1 cellular context compared by ENCODE assay signal in the genomic region with DNA sequence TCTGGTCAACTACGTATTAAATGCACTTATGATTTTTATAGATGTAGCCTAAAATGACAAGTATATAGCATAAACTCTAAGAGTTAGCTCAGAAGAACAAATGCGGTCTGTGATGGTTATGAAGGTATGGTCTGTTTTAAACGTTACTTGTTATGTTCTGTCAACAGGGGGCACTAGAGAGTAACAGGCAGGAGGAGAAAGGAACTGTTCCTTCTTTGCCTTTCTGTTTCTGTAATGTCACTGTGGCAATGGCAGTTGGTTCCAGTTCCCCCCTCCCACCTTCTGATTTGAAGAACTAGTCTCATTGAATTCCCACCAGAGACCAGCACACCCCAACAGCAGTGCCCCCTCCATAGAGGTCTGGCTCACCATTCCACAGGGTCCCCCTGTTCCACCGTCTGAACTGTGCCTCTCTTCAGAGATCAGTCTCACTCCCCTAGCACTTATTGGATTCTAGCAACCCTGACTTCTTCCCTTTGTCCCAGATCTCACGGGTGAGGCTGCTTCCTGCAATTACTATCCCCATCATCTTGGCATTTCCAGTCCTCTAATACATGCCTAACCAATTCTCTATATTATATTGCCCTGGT.
TF ChIP-seq lines count a peak whose summit lies in the region.

No MANE protein-coding gene starts in this region.

TF ChIP-seq in GM23338, 12 proteins besides CTCF, POLR2A, EP300 and RAD21 (continued from another document):
- TF ChIP-seq, protein P1, sequence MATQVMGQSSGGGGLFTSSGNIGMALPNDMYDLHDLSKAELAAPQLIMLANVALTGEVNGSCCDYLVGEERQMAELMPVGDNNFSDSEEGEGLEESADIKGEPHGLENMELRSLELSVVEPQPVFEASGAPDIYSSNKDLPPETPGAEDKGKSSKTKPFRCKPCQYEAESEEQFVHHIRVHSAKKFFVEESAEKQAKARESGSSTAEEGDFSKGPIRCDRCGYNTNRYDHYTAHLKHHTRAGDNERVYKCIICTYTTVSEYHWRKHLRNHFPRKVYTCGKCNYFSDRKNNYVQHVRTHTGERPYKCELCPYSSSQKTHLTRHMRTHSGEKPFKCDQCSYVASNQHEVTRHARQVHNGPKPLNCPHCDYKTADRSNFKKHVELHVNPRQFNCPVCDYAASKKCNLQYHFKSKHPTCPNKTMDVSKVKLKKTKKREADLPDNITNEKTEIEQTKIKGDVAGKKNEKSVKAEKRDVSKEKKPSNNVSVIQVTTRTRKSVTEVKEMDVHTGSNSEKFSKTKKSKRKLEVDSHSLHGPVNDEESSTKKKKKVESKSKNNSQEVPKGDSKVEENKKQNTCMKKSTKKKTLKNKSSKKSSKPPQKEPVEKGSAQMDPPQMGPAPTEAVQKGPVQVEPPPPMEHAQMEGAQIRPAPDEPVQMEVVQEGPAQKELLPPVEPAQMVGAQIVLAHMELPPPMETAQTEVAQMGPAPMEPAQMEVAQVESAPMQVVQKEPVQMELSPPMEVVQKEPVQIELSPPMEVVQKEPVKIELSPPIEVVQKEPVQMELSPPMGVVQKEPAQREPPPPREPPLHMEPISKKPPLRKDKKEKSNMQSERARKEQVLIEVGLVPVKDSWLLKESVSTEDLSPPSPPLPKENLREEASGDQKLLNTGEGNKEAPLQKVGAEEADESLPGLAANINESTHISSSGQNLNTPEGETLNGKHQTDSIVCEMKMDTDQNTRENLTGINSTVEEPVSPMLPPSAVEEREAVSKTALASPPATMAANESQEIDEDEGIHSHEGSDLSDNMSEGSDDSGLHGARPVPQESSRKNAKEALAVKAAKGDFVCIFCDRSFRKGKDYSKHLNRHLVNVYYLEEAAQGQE (IDR thresholded peaks at IDR 0.05; ENCODE audit: unreplicated experiment) = no peak
- no peak for TF ChIP-seq JUNB (IDR thresholded peaks at IDR 0.05; ENCODE audit: unreplicated experiment)
- TF ChIP-seq, protein P2, sequence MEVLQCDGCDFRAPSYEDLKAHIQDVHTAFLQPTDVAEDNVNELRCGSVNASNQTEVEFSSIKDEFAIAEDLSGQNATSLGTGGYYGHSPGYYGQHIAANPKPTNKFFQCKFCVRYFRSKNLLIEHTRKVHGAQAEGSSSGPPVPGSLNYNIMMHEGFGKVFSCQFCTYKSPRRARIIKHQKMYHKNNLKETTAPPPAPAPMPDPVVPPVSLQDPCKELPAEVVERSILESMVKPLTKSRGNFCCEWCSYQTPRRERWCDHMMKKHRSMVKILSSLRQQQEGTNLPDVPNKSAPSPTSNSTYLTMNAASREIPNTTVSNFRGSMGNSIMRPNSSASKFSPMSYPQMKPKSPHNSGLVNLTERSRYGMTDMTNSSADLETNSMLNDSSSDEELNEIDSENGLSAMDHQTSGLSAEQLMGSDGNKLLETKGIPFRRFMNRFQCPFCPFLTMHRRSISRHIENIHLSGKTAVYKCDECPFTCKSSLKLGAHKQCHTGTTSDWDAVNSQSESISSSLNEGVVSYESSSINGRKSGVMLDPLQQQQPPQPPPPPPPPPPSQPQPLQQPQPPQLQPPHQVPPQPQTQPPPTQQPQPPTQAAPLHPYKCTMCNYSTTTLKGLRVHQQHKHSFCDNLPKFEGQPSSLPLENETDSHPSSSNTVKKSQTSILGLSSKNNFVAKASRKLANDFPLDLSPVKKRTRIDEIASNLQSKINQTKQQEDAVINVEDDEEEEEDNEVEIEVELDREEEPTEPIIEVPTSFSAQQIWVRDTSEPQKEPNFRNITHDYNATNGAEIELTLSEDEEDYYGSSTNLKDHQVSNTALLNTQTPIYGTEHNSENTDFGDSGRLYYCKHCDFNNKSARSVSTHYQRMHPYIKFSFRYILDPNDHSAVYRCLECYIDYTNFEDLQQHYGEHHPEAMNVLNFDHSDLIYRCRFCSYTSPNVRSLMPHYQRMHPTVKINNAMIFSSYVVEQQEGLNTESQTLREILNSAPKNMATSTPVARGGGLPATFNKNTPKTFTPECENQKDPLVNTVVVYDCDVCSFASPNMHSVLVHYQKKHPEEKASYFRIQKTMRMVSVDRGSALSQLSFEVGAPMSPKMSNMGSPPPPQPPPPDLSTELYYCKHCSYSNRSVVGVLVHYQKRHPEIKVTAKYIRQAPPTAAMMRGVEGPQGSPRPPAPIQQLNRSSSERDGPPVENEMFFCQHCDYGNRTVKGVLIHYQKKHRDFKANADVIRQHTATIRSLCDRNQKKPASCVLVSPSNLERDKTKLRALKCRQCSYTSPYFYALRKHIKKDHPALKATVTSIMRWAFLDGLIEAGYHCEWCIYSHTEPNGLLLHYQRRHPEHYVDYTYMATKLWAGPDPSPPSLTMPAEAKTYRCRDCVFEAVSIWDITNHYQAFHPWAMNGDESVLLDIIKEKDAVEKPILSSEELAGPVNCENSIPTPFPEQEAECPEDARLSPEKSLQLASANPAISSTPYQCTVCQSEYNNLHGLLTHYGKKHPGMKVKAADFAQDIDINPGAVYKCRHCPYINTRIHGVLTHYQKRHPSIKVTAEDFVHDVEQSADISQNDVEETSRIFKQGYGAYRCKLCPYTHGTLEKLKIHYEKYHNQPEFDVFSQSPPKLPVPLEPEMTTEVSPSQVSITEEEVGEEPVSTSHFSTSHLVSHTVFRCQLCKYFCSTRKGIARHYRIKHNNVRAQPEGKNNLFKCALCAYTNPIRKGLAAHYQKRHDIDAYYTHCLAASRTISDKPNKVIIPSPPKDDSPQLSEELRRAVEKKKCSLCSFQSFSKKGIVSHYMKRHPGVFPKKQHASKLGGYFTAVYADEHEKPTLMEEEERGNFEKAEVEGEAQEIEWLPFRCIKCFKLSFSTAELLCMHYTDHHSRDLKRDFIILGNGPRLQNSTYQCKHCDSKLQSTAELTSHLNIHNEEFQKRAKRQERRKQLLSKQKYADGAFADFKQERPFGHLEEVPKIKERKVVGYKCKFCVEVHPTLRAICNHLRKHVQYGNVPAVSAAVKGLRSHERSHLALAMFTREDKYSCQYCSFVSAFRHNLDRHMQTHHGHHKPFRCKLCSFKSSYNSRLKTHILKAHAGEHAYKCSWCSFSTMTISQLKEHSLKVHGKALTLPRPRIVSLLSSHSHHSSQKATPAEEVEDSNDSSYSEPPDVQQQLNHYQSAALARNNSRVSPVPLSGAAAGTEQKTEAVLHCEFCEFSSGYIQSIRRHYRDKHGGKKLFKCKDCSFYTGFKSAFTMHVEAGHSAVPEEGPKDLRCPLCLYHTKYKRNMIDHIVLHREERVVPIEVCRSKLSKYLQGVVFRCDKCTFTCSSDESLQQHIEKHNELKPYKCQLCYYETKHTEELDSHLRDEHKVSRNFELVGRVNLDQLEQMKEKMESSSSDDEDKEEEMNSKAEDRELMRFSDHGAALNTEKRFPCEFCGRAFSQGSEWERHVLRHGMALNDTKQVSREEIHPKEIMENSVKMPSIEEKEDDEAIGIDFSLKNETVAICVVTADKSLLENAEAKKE (CRISPR knock-in tag; IDR thresholded peaks at IDR 0.05) = no peak
- no peak for TF ChIP-seq POLR2AphosphoS5 (IDR thresholded peaks at IDR 0.05; ENCODE audit: low read depth)
- TF ChIP-seq EZH2 (IDR thresholded peaks at IDR 0.05; ENCODE audit: low read depth, unreplicated experiment) = no peak
- TF ChIP-seq ZNF331 (CRISPR knock-in tag; IDR thresholded peaks at IDR 0.05; ENCODE audit: low read depth) = no peak
- no peak for TF ChIP-seq ZNF114 (CRISPR knock-in tag; IDR thresholded peaks at IDR 0.05)
- TF ChIP-seq EZH2phosphoT487 (IDR thresholded peaks at IDR 0.05; ENCODE audit: unreplicated experiment) = no peak
- TF ChIP-seq STAT1 (IDR thresholded peaks at IDR 0.05; ENCODE audit: unreplicated experiment) = no peak
- TF ChIP-seq NANOG (IDR thresholded peaks at IDR 0.05; ENCODE audit: borderline replicate concordance) = no peak
